22 cellular contexts compared by ENCODE assay signal in the genomic region with DNA sequence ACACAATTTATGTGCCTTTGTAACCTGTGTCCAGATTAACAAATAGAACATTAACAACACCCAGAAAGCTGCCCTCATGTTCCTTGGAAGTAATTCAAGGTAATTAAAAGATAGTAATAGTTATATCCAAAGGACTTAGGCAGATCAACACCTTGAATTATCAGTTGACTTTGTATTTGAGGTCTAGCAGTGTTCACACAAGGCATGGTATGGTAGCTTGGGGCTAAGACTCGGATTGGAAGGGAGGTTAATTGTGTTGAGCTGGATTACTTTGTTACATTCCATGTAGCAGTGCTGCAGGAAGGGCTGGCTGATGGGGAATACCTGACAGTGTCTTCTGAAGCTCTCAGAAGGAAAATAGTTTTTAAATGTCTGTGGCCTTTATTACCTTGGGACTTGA.
"Had no signal": no experiment of that assay in that cellular context is flagged by ENCODE, and none has a peak within 500 bp of the region (broad histone marks: within the 10 kb centered on the region; RNA-seq: fewer than 3 reads in every experiment).

No MANE protein-coding gene starts in this region.

- H3K27me3 ChIP-seq: MG63, SJSA1 had no signal

- H3K9me3 ChIP-seq: MG63, SJSA1 had no signal

- DNase-seq: IMR-90, Karpas-422, KG1, MG63, NCI-H1092, NCI-H1105 treated with DMSO at 0.1 percent for 48 hours, NCI-H1436, NCI-H187, NCI-H2029, NCI-H2081 treated with DMSO at 0.1 percent for 48 hours, NCI-H2171, NCI-H226, NCI-H446, NCI-H510A, NCI-H69, NCI-H774, Right ventricle myocardium superior, RPMI8226, SIG-M5 had no signal

- H3K27ac ChIP-seq: SJSA1, SK-N-MC had no signal

- H3K36me3 ChIP-seq: SJSA1 had no signal

- H3K4me3 ChIP-seq: MG63, SJSA1, SK-N-MC had no signal

- H3K4me1 ChIP-seq: SJSA1 had no signal

- ATAC-seq: HepG2 had no signal
